8 cellular contexts compared by ENCODE assay signal in the genomic region with DNA sequence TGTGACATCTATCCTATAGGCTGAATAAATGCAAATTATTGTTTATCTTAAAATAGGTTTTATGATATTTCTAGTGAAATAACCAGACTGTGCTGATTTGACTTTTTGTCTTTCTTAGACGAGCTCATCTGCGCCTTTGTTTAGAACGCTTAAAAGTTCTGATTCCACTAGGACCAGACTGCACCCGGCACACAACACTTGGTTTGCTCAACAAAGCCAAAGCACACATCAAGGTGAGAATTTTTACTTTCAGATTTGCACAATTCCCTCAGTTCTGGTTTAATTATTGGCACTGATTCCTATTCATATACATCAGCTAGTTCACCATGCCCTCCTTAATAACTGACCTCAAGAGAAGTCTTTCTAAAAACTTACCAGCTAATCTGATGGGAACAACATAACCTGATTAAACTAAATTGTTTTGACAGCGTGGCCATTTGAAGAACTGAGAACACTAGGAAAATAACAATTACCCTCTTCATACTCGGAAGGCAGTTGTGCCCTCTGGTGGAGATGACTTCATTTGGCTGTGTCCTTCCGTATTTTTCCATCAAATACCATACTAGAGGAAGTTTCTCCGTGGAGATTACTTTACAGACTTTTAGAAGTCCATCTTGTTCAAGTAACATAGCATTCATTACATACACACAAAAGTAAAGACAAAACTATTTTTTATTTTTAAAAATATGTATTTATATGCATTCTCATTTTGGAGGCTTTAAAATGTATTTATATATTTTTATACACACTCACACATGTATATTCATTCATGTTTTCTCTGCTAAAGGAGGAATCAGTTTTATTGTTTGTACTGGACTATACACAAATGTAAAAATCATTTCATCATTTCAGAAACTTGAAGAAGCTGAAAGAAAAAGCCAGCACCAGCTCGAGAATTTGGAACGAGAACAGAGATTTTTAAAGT. TPM values are rescaled to one million over a fixed set of nuclear protein-coding genes. Genes with fewer than 3 reads are reported as not detected.
DNase-seq lines count a peak whose midpoint lies in the region; ATAC-seq and TF ChIP-seq lines count a peak whose summit lies in the region.

No MANE protein-coding gene starts in this region.

- peak; percentile 75 for TF ChIP-seq CTCF in natural killer cell (IDR thresholded peaks at IDR 0.05)

- DNase-seq in DMS 273 (lab: John Stamatoyannopoulos, UW; ENCODE audit: unreplicated experiment) = peak; percentile 77
- peak; percentile 64 for DNase-seq in HEK293T (ENCODE audit: extremely low spot score)
- DNase-seq in NCI-H748 (lab: John Stamatoyannopoulos, UW; ENCODE audit: unreplicated experiment) = peak; percentile 47
- peak; percentile 44 for DNase-seq in activated T-cell treated with anti-CD3 and anti-CD28 coated beads for 4 hours
- peak; percentile 82 for DNase-seq in fibroblast of peridontal ligament (ENCODE audit: extremely low read depth)
- DNase-seq in natural killer cell = no peak
- no peak for DNase-seq in 8988T

- H3K9me3 Mint-ChIP-seq in natural killer cell = no peaks in the 10 kb centered on the region

- peaks cover 7% of the 10 kb centered on the region in 2 donors for H3K4me1 Mint-ChIP-seq in natural killer cell

- H3K27ac Mint-ChIP-seq in natural killer cell = no peak overlapping the region

- CTCF ChIA-PET in HEK293T (lab: Yijun Ruan, JAX) = interaction anchor here (0.6 to 2.1 kb wide), 11 partner anchors 10 to 419 kb away, joined by 3 to 7 read pairs (median 4); a partner anchor contains a TSS

- POLR2A ChIA-PET in HEK293T (lab: Yijun Ruan, JAX) = no interaction called here

- ATAC-seq in natural killer cell = peak; percentile 68 to 78 (median 72)
- no peak for ATAC-seq in HG03025 (IDR thresholded peaks at IDR 0.05; ENCODE audit: low FRiP score, unreplicated experiment)

- intact Hi-C loops in natural killer cell (cut with micrococcal nuclease) = loop anchor here (1.0 to 10.0 kb wide), 4 partner anchors 72 to 395 kb away; a partner anchor contains a TSS

- no peak overlapping the region for H3K4me3 Mint-ChIP-seq in natural killer cell

- peaks cover 8% of the 10 kb centered on the region for H3K36me3 Mint-ChIP-seq in natural killer cell

- peaks cover 21 to 43% of the 10 kb centered on the region in 2 donors for H3K27me3 Mint-ChIP-seq in natural killer cell (ENCODE audit: low read depth in 2 of 2)

TF ChIP-seq in HEK293T, 16 proteins besides CTCF, POLR2A, EP300 and RAD21:
- TF ChIP-seq HDGF (IDR thresholded peaks at IDR 0.05; ENCODE audit: borderline replicate concordance) = 0 out of 2 replicates have a peak, but pooled peaks have one; percentile 33
- TF ChIP-seq BHLHE40 (IDR thresholded peaks at IDR 0.05; ENCODE audit: borderline replicate concordance) = no peak
- no peak for TF ChIP-seq ELF4 (IDR thresholded peaks at IDR 0.05)

RNA-seq across cellular contexts. Expression of a gene that starts 25.4 kb away (rescaled TPM):
- total RNA-seq in natural killer cell = 10 to 100 TPM; 53.3 to 56.3 (median 55.3) TPM

Comparison
In these comparisons a context has a peak if more than half of its experiments do, and no peak if none do; other contexts are left out.
1. DNase-seq: peak in DMS 273 (single experiment), HEK293T (single experiment), NCI-H748 (single experiment), activated T-cell treated with anti-CD3 and anti-CD28 coated beads for 4 hours (single experiment) and fibroblast of peridontal ligament (single experiment); none in natural killer cell (single experiment) and 8988T (single experiment).